ENCODE assay signal across 8 cellular contexts in the genomic region with DNA sequence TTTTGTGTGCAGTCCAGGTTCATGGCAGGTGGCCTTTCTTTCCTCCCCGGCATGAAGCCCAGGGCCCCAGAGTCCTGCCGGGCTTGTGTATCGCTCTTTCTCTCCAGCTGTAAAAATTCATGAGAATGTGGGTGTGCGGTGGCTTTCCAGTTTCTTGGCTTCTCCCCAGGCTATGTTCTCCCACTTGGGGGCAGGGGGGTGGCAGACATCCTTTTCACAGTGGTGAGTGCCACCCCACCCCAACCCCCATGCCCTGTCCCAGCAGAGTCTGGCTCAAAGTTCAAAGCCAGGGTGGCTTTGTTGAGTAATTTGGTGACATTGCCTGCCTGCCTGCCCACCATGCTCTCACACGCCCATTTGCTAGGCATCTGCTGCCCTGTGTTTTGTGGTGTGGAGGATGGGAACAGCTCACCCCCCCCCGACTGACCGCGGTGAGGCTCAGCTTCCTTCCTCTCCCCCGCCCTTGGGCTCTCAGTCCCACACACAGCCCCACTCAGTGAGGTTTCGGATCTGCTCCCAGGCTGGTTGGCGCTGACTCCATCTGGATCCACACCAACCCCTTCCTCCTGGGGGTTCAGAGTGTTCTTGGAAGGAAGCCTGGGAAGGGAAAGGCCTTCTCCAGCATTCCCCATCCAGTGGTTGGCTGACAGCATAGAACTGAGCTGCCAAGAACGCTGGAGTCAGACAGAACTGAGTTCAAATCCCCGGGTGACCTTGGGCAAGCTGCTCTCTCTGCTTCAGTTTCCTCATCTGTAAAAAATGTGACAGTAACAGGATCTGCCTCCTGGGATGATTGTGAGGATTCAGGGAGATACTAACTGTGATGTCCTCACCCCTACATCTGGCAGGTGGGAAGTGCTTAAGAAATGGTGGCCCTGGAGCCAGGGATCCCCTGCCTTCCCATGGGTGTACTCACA. TPM values are rescaled to one million over a fixed set of nuclear protein-coding genes. Genes with fewer than 3 reads are reported as not detected.
DNase-seq lines count a peak whose midpoint lies in the region; ATAC-seq, FAIRE-seq and TF ChIP-seq lines count a peak whose summit lies in the region.

No MANE protein-coding gene starts in this region.

- no peaks in the 10 kb centered on the region for H3K36me3 ChIP-seq in HUES48 (ENCODE audit: control insufficient read depth, insufficient read depth, low read length)
- H3K36me3 ChIP-seq in pancreas, result no peaks in the 10 kb centered on the region

- H3K27me3 ChIP-seq in HUES48 (ENCODE audit: control insufficient read depth, insufficient read depth, low read length) (no peaks in the 10 kb centered on the region), pancreas (no peaks in the 10 kb centered on the region)

- peaks cover 6 to 7% of the 10 kb centered on the region in 2 donors for H3K36me3 Mint-ChIP-seq in CD14-positive monocyte
- peaks cover 4% of the 10 kb centered on the region for H3K36me3 Mint-ChIP-seq in activated CD8-positive, alpha-beta T cell treated with anti-CD3 and anti-CD28 coated beads, Interleukin-2, amount 10 ng/mL, durations not matched to agents 7 days and 5 days (ENCODE audit: low read depth)

- CTCF ChIA-PET in activated CD8-positive, alpha-beta T cell treated with anti-CD3 and anti-CD28 coated beads, Interleukin-2, amount 10 ng/mL, durations not matched to agents 7 days and 5 days (lab: Charles Lee), result no interaction called here

- H3K4me1 Mint-ChIP-seq in CD14-positive monocyte, result peaks cover 59% of the 10 kb centered on the region
- H3K4me1 Mint-ChIP-seq in activated CD8-positive, alpha-beta T cell treated with anti-CD3 and anti-CD28 coated beads, Interleukin-2, amount 10 ng/mL, durations not matched to agents 7 days and 5 days (ENCODE audit: low read depth), result peaks cover 41% of the 10 kb centered on the region

- no peaks in the 10 kb centered on the region for H3K9me3 ChIP-seq in HUES48 (ENCODE audit: control insufficient read depth, insufficient read depth, low read length)
- H3K9me3 ChIP-seq in pancreas, result no peaks in the 10 kb centered on the region

- H3K4me3 ChIP-seq in HUES48 (ENCODE audit: low read depth, low read length) (peak overlapping the region; percentile 21; the same call in 1 of the 2 replicates), pancreas (no peak overlapping the region)

- DNase-seq in CD14-positive monocyte (ENCODE audit: low spot score) (peak; percentile 67), head of caudate nucleus (peak; percentile 63 to 94 (median 84)), pancreas (peak in 5 of 6 donors; percentile 30 to 66 (median 60)), NCI-H2227 treated with DMSO at 0.1 percent for 48 hours (lab: John Stamatoyannopoulos, UW) (no peak)
- DNase-seq in activated CD8-positive, alpha-beta T cell treated with anti-CD3 and anti-CD28 coated beads, Interleukin-2, amount 10 ng/mL, durations not matched to agents 7 days and 5 days, result peak; percentile 27
- DNase-seq in activated naive CD4-positive, alpha-beta T cell treated with anti-CD3 and anti-CD28 coated beads, Interleukin-2, amount 50 U/mL, for 16 hours, result no peak

- H3K9ac ChIP-seq in HUES48 (ENCODE audit: low read depth, low read length), result peak overlapping the region; percentile 14

- no peaks in the 10 kb centered on the region for H3K9me3 Mint-ChIP-seq in CD14-positive monocyte
- H3K9me3 Mint-ChIP-seq in activated CD8-positive, alpha-beta T cell treated with anti-CD3 and anti-CD28 coated beads, Interleukin-2, amount 10 ng/mL, durations not matched to agents 7 days and 5 days (ENCODE audit: insufficient read depth), result no peaks in the 10 kb centered on the region

- FAIRE-seq in pancreas (lab: Jason Lieb, UNC), result no peak

- WGBS in pancreas, 2 donors, result 61 to 70% methylated on average over 13 of the region's 13 CpGs

- H3K27ac Mint-ChIP-seq in CD14-positive monocyte, result peak overlapping the region; percentile 90 to 98 (median 95)
- H3K27ac Mint-ChIP-seq in activated CD8-positive, alpha-beta T cell treated with anti-CD3 and anti-CD28 coated beads, Interleukin-2, amount 10 ng/mL, durations not matched to agents 7 days and 5 days, result peak overlapping the region; percentile 62

- H3K4me1 ChIP-seq in HUES48 (ENCODE audit: control insufficient read depth, insufficient read depth, low read length) (peaks cover 55% of the 10 kb centered on the region), pancreas (peaks cover 0 to 4% (median under 1%) of the 10 kb centered on the region in 3 donors)

- peaks cover 0 to 8% (median 3%) of the 10 kb centered on the region in 3 donors for H3K27me3 Mint-ChIP-seq in CD14-positive monocyte (ENCODE audit: low read depth in 3 of 3)
- no peaks in the 10 kb centered on the region for H3K27me3 Mint-ChIP-seq in activated CD8-positive, alpha-beta T cell treated with anti-CD3 and anti-CD28 coated beads, Interleukin-2, amount 10 ng/mL, durations not matched to agents 7 days and 5 days (ENCODE audit: low read depth)

- peak overlapping the region; percentile 66 to 84 for H3K4me3 Mint-ChIP-seq in CD14-positive monocyte
- H3K4me3 Mint-ChIP-seq in activated CD8-positive, alpha-beta T cell treated with anti-CD3 and anti-CD28 coated beads, Interleukin-2, amount 10 ng/mL, durations not matched to agents 7 days and 5 days, result peak overlapping the region; percentile 25

- ATAC-seq in GM19438 (IDR thresholded peaks at IDR 0.05; ENCODE audit: low read depth, unreplicated experiment) (peak; percentile 56), pancreas (peak; percentile 54 to 81 (median 76))
- ATAC-seq in activated CD8-positive, alpha-beta T cell treated with anti-CD3 and anti-CD28 coated beads, Interleukin-2, amount 10 ng/mL, durations not matched to agents 7 days and 5 days, result peak; percentile 12

- TF ChIP-seq CTCF in CD14-positive monocyte (IDR thresholded peaks at IDR 0.05) (no peak), pancreas (IDR thresholded peaks at IDR 0.05) (no peak)

- H3K27ac ChIP-seq in HUES48 (ENCODE audit: low read depth, low read length) (peak overlapping the region; percentile 93), pancreas (peak overlapping the region in 3 of 4 donors; percentile 4 to 50 (median 32))

- intact Hi-C loops in CD14-positive monocyte (cut with micrococcal nuclease) (loop anchor here in 1 of 2 donors (5.0 kb wide), 2 partner anchors 34 to 121 kb away; no protein-coding TSS in a partner anchor), head of caudate nucleus (cut with DNase I) (loop anchor here (5.0 kb wide), 1 partner anchor 41 kb away; no protein-coding TSS in a partner anchor), pancreas (cut with DNase I) (no loop called here)

- POLR2A ChIA-PET in activated CD8-positive, alpha-beta T cell treated with anti-CD3 and anti-CD28 coated beads, Interleukin-2, amount 10 ng/mL, durations not matched to agents 7 days and 5 days (lab: Charles Lee), result interaction anchor here (0.9 kb wide), 1 partner anchor 11 kb away, joined by 3 read pairs; no protein-coding TSS in a partner anchor

RNA-seq across cellular contexts. Expression of gene CHD9, which starts 36.1 kb away (rescaled TPM):
- polyA plus RNA-seq in CD14-positive monocyte (10 to 100 TPM; 22.5 to 26.1 TPM), pancreas (1 to 10 TPM; 7.2 to 9.9 TPM)
- total RNA-seq in activated CD8-positive, alpha-beta T cell treated with anti-CD3 and anti-CD28 coated beads, Interleukin-2, amount 10 ng/mL, durations not matched to agents 7 days and 5 days, result 10 to 100 TPM; 23.5 to 32.1 TPM
- 10 to 100 TPM; 23.5 to 40.9 (median 30.8) TPM for total RNA-seq in pancreas

RNA-seq across cellular contexts. Expression of gene CHD9NB, which starts 38.2 kb away (rescaled TPM):
- polyA plus RNA-seq in CD14-positive monocyte, result not detected
- under 1 TPM; 0.23 to 0.26 TPM for total RNA-seq in activated CD8-positive, alpha-beta T cell treated with anti-CD3 and anti-CD28 coated beads, Interleukin-2, amount 10 ng/mL, durations not matched to agents 7 days and 5 days
- 1 to 10 TPM; 1.6 to 4.2 (median 2.9) TPM for total RNA-seq in pancreas
- 10 to 100 TPM in 1 of 2 donors, 1 to 10 TPM in 1; 3.3 to 22.1 TPM for polyA plus RNA-seq in pancreas

Comparison
In these comparisons a context has a peak if more than half of its experiments do, and no peak if none do; other contexts are left out.
1. DNase-seq: peak in CD14-positive monocyte (single experiment), activated CD8-positive, alpha-beta T cell treated with anti-CD3 and anti-CD28 coated beads, Interleukin-2, amount 10 ng/mL, durations not matched to agents 7 days and 5 days (single experiment), head of caudate nucleus (42 of 42) and pancreas (5 of 6); none in NCI-H2227 treated with DMSO at 0.1 percent for 48 hours (single experiment) and activated naive CD4-positive, alpha-beta T cell treated with anti-CD3 and anti-CD28 coated beads, Interleukin-2, amount 50 U/mL, for 16 hours (single experiment).
2. ATAC-seq: peak in every context shown above with its lines; median percentile 76 in pancreas; 56 in GM19438; 12 in activated CD8-positive, alpha-beta T cell treated with anti-CD3 and anti-CD28 coated beads, Interleukin-2, amount 10 ng/mL, durations not matched to agents 7 days and 5 days.